Comparison of ENCODE assay signal across 18 cellular contexts in the genomic region with DNA sequence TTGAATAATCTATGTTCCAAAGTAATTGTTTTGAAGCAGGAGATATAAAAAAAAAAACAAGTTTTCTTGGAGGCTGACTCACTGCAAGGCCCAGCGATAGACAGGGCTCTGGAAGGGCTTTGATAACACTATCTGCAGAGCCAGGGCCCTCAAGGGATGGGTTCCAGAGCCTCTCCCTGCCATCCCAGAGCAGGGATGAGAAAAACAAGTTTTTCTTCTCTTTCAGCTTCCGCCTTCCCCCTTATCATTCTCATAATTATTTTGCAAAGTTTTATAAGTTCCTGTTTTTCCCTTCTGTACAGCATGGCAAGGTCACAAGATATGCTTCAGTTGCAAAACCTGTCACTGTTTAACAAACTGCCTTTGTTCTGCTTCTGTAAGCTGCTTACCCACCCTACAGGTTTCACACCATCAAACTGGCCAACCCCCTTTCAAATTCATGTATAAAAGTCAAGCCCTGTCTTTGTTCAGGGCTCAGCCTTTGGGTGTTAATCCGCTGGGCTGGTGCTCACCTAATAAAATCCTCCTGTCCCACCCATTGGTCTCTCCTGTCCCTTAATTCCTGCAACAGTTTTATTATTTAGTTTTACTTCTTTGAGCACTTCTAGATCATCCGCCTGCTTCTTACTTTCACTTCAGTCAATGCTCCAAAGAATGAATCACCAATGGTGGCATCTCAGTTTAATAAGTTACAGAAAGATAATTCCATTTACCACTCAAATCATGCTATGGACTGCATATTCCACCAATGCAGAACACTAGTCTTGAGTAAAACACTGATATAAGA. TPM values are rescaled to one million over a fixed set of nuclear protein-coding genes. Genes with fewer than 3 reads are reported as not detected.
DNase-seq lines count a peak whose midpoint lies in the region; ATAC-seq and TF ChIP-seq lines count a peak whose summit lies in the region.
"Had no signal": no experiment of that assay in that cellular context is flagged by ENCODE, and none has a peak within 500 bp of the region (broad histone marks: within the 10 kb centered on the region; RNA-seq: fewer than 3 reads in every experiment).

No MANE protein-coding gene starts in this region.

- H3K27me3 Mint-ChIP-seq in progenitor cell of endocrine pancreas = peaks cover 8% of the 10 kb centered on the region

- DNase-seq in NB4 (ENCODE audit: low read depth) (peak; percentile 76), renal cortical epithelial cell (ENCODE audit: low read depth) (peak; percentile 15), progenitor cell of endocrine pancreas (ENCODE audit: low spot score, unreplicated experiment) (no peak), EL (no peak)
- DNase-seq: activated CD4-positive, alpha-beta T cell treated with anti-CD3 and anti-CD28 coated beads, Interleukin-2, amount 50 U/mL, for 4 hours; amygdala; cerebellar nuclear complex; left cardiac atrium; NCI-H1436 treated with DMSO at 0.1 percent for 48 hours; posterior cingulate gyrus had no signal

- H3K27ac ChIP-seq in VCaP = peak overlapping the region; percentile 44
- H3K27ac ChIP-seq: BLaER1 treated with 17β-estradiol and CSF1 and Interleukin-3, amounts not matched to agents 10 nM and 100 nM had no signal

- ATAC-seq in GM19438 (IDR thresholded peaks at IDR 0.05; ENCODE audit: low read depth, unreplicated experiment) (peak; percentile 64), GM19023 (IDR thresholded peaks at IDR 0.05; ENCODE audit: unreplicated experiment) (no peak)
- ATAC-seq: left cardiac atrium had no signal

- TF ChIP-seq CTCF in NB4 (IDR thresholded peaks at IDR 0.05; ENCODE audit: low read depth, low read length) (no peak), VCaP (conservative IDR thresholded peaks at IDR 0.05) (no peak), progenitor cell of endocrine pancreas (IDR thresholded peaks at IDR 0.05; ENCODE audit: unreplicated experiment) (no peak)

- no peaks in the 10 kb centered on the region for H3K4me1 Mint-ChIP-seq in progenitor cell of endocrine pancreas (ENCODE audit: low read depth)

- no peak overlapping the region for H3K4me3 Mint-ChIP-seq in progenitor cell of endocrine pancreas (ENCODE audit: low read depth)
- H3K4me3 Mint-ChIP-seq: activated T-helper 1 cell treated with anti-CD3 and anti-CD28 coated beads, Interleukin-12 subunit alpha, Interleukin-12 subunit beta, Interleukin-2, Interleukin-4 antibody, amounts not matched to agents 30 ng/mL and 10 ng/mL and 1 ng/mL, durations not matched to agents 14 hours and 24 hours and 36 hours had no signal

- H3K9me3 Mint-ChIP-seq in progenitor cell of endocrine pancreas (ENCODE audit: low read depth) = peaks cover 13% of the 10 kb centered on the region

- H3K4me3 ChIP-seq in NB4 (ENCODE audit: low read depth, low read length) = no peak overlapping the region
- H3K4me3 ChIP-seq: BLaER1 treated with 17β-estradiol and CSF1 and Interleukin-3, amounts not matched to agents 10 nM and 100 nM had no signal

- TF ChIP-seq POLR2A in NB4 (IDR thresholded peaks at IDR 0.05; ENCODE audit: extremely low read depth, insufficient read length) = no peak

- no peak overlapping the region for H3K27ac Mint-ChIP-seq in progenitor cell of endocrine pancreas
- H3K27ac Mint-ChIP-seq: activated T-helper 1 cell treated with anti-CD3 and anti-CD28 coated beads, Interleukin-12 subunit alpha, Interleukin-12 subunit beta, Interleukin-2, Interleukin-4 antibody, amounts not matched to agents 30 ng/mL and 10 ng/mL and 1 ng/mL, durations not matched to agents 14 hours and 24 hours and 36 hours had no signal

- peaks cover 5% of the 10 kb centered on the region for H3K36me3 Mint-ChIP-seq in progenitor cell of endocrine pancreas (ENCODE audit: insufficient read depth)

RNA-seq across cellular contexts. Expression of gene THUMPD1, which starts 5.6 kb away (rescaled TPM):
- total RNA-seq in renal cortical epithelial cell (60.4 and 88.6 TPM in 2 replicates), progenitor cell of endocrine pancreas (36.5 and 36.8 TPM in 2 replicates)

RNA-seq across cellular contexts. Expression of gene ACSM3, which starts 16.6 kb away (rescaled TPM):
- total RNA-seq in renal cortical epithelial cell = 8.5 and 34.6 TPM in 2 replicates
- 119 and 131 TPM in 2 replicates for total RNA-seq in progenitor cell of endocrine pancreas
- total RNA-seq: myocyte had no signal

RNA-seq across cellular contexts. Expression of gene ACSM1, which starts 49.7 kb away (rescaled TPM):
- total RNA-seq in renal cortical epithelial cell = 0.99 and 1.2 TPM in 2 replicates
- total RNA-seq in progenitor cell of endocrine pancreas = 0.29 and 0.62 TPM in 2 replicates
- total RNA-seq: activated T-helper 1 cell treated with anti-CD3 and anti-CD28 coated beads, Interleukin-12 subunit alpha, Interleukin-12 subunit beta, Interleukin-2, Interleukin-4 antibody, amounts not matched to agents 30 ng/mL and 10 ng/mL and 1 ng/mL, durations not matched to agents 14 hours and 24 hours and 36 hours; Daoy; left cardiac atrium; myocyte; NCI-H460 had no signal

RNA-seq across cellular contexts. Expression of gene ERI2, which starts 59.0 kb away (rescaled TPM):
- total RNA-seq in renal cortical epithelial cell (24.3 and 29.9 TPM in 2 replicates), progenitor cell of endocrine pancreas (22.0 and 22.3 TPM in 2 replicates)

RNA-seq across cellular contexts. Expression of gene REXO5, which starts 59.1 kb away (rescaled TPM):
- 3.8 and 4.2 TPM in 2 replicates for total RNA-seq in renal cortical epithelial cell
- 8.0 and 9.5 TPM in 2 replicates for total RNA-seq in progenitor cell of endocrine pancreas

Comparison
In these comparisons a context has a peak if more than half of its experiments do, and no peak if none do; other contexts are left out.
1. DNase-seq: peak in NB4 (single experiment) and renal cortical epithelial cell (single experiment); none in progenitor cell of endocrine pancreas (single experiment) and EL (single experiment).